24 cellular contexts compared by ENCODE assay signal in the genomic region with DNA sequence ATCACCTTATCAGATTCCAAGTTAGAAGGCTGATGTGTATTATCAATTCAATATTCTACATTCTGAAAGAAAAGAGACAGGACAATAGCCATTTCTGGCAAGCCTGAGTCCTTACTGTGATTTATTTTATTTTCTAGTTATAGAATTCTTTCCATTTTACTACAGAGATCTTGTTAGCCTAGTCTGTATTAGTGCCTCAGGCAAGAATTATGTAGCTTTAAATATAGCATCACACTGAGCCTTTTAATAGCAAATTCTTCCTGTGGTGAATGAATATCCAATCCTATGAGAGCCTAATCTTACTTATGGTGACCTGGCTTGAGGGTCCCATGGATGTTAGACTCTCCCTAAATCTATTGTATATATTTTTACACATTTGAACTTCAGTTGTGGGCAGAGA.
DNase-seq lines count a peak whose midpoint lies in the region; ATAC-seq and TF ChIP-seq lines count a peak whose summit lies in the region.
"Had no signal": no experiment of that assay in that cellular context is flagged by ENCODE, and none has a peak within 500 bp of the region (broad histone marks: within the 10 kb centered on the region; RNA-seq: fewer than 3 reads in every experiment).

No MANE protein-coding gene starts in this region.

- H3K36me3 Mint-ChIP-seq in mesothelial cell of epicardium = no peaks in the 10 kb centered on the region
- no peaks in the 10 kb centered on the region for H3K36me3 Mint-ChIP-seq in activated naive CD4-positive, alpha-beta T cell treated with anti-CD3 and anti-CD28 coated beads, Interleukin-2, amount 10 ng/mL, durations not matched to agents 7 days and 5 days
- H3K36me3 Mint-ChIP-seq: CD14-positive monocyte had no signal

- no peak for ATAC-seq in HG03097 (IDR thresholded peaks at IDR 0.05; ENCODE audit: low FRiP score, unreplicated experiment)

- no peaks in the 10 kb centered on the region for H3K27me3 Mint-ChIP-seq in mesothelial cell of epicardium (ENCODE audit: low read depth)
- no peaks in the 10 kb centered on the region for H3K27me3 Mint-ChIP-seq in activated naive CD4-positive, alpha-beta T cell treated with anti-CD3 and anti-CD28 coated beads, Interleukin-2, amount 10 ng/mL, durations not matched to agents 7 days and 5 days

- DNase-seq in EH (ENCODE audit: low read depth) (peak; percentile 58), M059J (ENCODE audit: low read depth) (peak; percentile 32), cerebellar cortex (ENCODE audit: low spot score) (peak; percentile 11), mesothelial cell of epicardium (ENCODE audit: low spot score in 2 of 2, unreplicated experiment in 2 of 2) (no peak), MG63 (no peak)
- no peak for DNase-seq in activated naive CD4-positive, alpha-beta T cell treated with anti-CD3 and anti-CD28 coated beads, Interleukin-2, amount 10 ng/mL, durations not matched to agents 7 days and 5 days
- no peak for DNase-seq in NK-92 treated with Interleukin-12 subunit alpha and Interleukin-12 subunit beta, amount 100 ng/mL, for 24 hours (lab: John Stamatoyannopoulos, UW)
- DNase-seq: DMS53, EL, GF-D8, H7, KG1, MV-4-11, NCI-H1105 treated with DMSO at 0.1 percent for 48 hours, NCI-H2029 treated with DMSO at 0.1 percent for 48 hours, NCI-H2171, NCI-H345, NCI-H524 treated with DMSO at 0.1 percent for 48 hours, OCI-M1, SHP77, SW 1271 had no signal

- H3K36me3 ChIP-seq in MG63 = no peaks in the 10 kb centered on the region

- H3K4me1 Mint-ChIP-seq in mesothelial cell of epicardium = peaks cover 19% of the 10 kb centered on the region
- H3K4me1 Mint-ChIP-seq in activated naive CD4-positive, alpha-beta T cell treated with anti-CD3 and anti-CD28 coated beads, Interleukin-2, amount 10 ng/mL, durations not matched to agents 7 days and 5 days = no peaks in the 10 kb centered on the region
- H3K4me1 Mint-ChIP-seq: B cell had no signal

- no peaks in the 10 kb centered on the region for H3K27me3 ChIP-seq in MG63

- no peaks in the 10 kb centered on the region for H3K9me3 Mint-ChIP-seq in mesothelial cell of epicardium
- H3K9me3 Mint-ChIP-seq in activated naive CD4-positive, alpha-beta T cell treated with anti-CD3 and anti-CD28 coated beads, Interleukin-2, amount 10 ng/mL, durations not matched to agents 7 days and 5 days = no peaks in the 10 kb centered on the region

- TF ChIP-seq CTCF in mesothelial cell of epicardium (IDR thresholded peaks at IDR 0.05; ENCODE audit: unreplicated experiment) = no peak

- no peak overlapping the region for H3K4me3 Mint-ChIP-seq in mesothelial cell of epicardium
- H3K4me3 Mint-ChIP-seq in activated naive CD4-positive, alpha-beta T cell treated with anti-CD3 and anti-CD28 coated beads, Interleukin-2, amount 10 ng/mL, durations not matched to agents 7 days and 5 days = no peak overlapping the region
- H3K4me3 Mint-ChIP-seq: B cell, CD14-positive monocyte had no signal

- no peak overlapping the region for H3K4me3 ChIP-seq in MG63

- CTCF ChIA-PET in activated naive CD4-positive, alpha-beta T cell treated with anti-CD3 and anti-CD28 coated beads, Interleukin-2, amount 10 ng/mL, durations not matched to agents 7 days and 5 days (lab: Charles Lee) = no interaction called here

- H3K27ac Mint-ChIP-seq in mesothelial cell of epicardium = peak overlapping the region; percentile 33
- no peak overlapping the region for H3K27ac Mint-ChIP-seq in activated naive CD4-positive, alpha-beta T cell treated with anti-CD3 and anti-CD28 coated beads, Interleukin-2, amount 10 ng/mL, durations not matched to agents 7 days and 5 days
- H3K27ac Mint-ChIP-seq: B cell, CD14-positive monocyte had no signal

- no peaks in the 10 kb centered on the region for H3K9me3 ChIP-seq in MG63

Comparison
In these comparisons a context has a peak if more than half of its experiments do, and no peak if none do; other contexts are left out.
1. DNase-seq: peak in EH (single experiment), M059J (single experiment) and cerebellar cortex (single experiment); none in mesothelial cell of epicardium (0 of 2), MG63 (single experiment), activated naive CD4-positive, alpha-beta T cell treated with anti-CD3 and anti-CD28 coated beads, Interleukin-2, amount 10 ng/mL, durations not matched to agents 7 days and 5 days (single experiment) and NK-92 treated with Interleukin-12 subunit alpha and Interleukin-12 subunit beta, amount 100 ng/mL, for 24 hours (single experiment).